ENCODE assay signal across 1 cellular context in genomic region chrX:101208152-101208905, GRCh38.
A peak's percentile ranks its signal among the peaks of the same experiment; 100 is the strongest.
TF ChIP-seq lines count a peak whose summit lies in the region.

No MANE protein-coding gene starts in this region.

TF ChIP-seq in GM12878, 131 proteins besides CTCF, POLR2A, EP300 and RAD21 (continued from another document):
- no peak for TF ChIP-seq HDAC6 (IDR thresholded peaks at IDR 0.05; ENCODE audit: unreplicated experiment)
- 0 out of 2 replicates have a peak, but pooled peaks have one; percentile 26 for TF ChIP-seq BCL11A (IDR thresholded peaks at IDR 0.05; ENCODE audit: low read depth, low read length)
- peak in 1 of 2 experiments; percentile 50; a peak in 1 of 4 replicates for TF ChIP-seq ETV6 (conservative IDR thresholded peaks at IDR 0.05 in 1 of 2, IDR thresholded peaks at IDR 0.05 in 1 of 2; ENCODE audit: borderline replicate concordance in 1 of 2, low read depth in 1 of 2)
- no peak for TF ChIP-seq IRF5 (IDR thresholded peaks at IDR 0.05; ENCODE audit: borderline replicate concordance)
- no peak for TF ChIP-seq E4F1 (IDR thresholded peaks at IDR 0.05; ENCODE audit: borderline replicate concordance, partially characterized antibody)
- TF ChIP-seq BRCA1 (IDR thresholded peaks at IDR 0.05; ENCODE audit: low read depth, low read length): no peak
- TF ChIP-seq TAF1 (IDR thresholded peaks at IDR 0.05; ENCODE audit: borderline replicate concordance, low read depth, low read length): no peak
- peak; percentile 58; the same call in 1 of the 2 replicates for TF ChIP-seq NFIC (IDR thresholded peaks at IDR 0.05; ENCODE audit: low read depth, low read length)
TF ChIP-seq in GM12878: peak in this region for 6.
